ENCODE assay signal across 9 cellular contexts in the genomic region with DNA sequence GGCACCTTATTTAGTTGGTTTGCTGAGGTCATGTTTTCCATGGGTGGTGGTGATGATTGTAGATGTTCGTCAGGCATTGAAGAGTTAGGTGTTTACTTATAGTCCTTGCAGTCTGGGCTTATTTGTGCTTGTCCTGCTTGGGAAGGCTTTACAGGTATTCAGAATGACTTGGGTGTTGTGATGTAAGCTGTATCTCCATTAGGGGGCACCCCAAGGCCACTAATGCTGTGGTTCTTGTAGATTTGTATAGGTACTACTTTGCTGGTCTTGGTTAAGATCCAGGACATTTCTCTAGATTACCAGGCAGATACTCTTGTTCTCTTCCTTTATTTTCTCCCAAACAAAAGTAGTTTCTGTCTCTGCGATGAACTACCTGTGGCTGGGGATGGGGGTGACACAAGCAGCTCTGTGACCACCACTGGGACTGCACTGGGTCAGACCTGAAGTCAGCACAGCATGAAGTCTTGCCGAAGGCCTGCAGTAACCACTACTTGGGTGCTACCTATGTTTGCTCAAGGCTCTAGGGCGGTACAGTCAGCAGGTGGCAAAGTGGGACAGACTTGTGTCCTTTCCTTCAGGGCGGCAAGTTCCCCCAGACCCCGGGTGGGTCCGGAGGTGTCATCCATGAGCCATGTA. TPM values are rescaled to one million over a fixed set of nuclear protein-coding genes. Genes with fewer than 3 reads are reported as not detected.
DNase-seq lines count a peak whose midpoint lies in the region; ATAC-seq and TF ChIP-seq lines count a peak whose summit lies in the region.
"Had no signal": no experiment of that assay in that cellular context is flagged by ENCODE, and none has a peak within 500 bp of the region (broad histone marks: within the 10 kb centered on the region; RNA-seq: fewer than 3 reads in every experiment).

No MANE protein-coding gene starts in this region.

- H3K4ac ChIP-seq in mesenchymal stem cell (ENCODE audit: low read depth in 1 of 2, low read length in 2 of 2): no peak overlapping the region

- H2AFZ ChIP-seq in mesenchymal stem cell (ENCODE audit: low read depth, low read length): no peak overlapping the region

- no peak overlapping the region for H3K18ac ChIP-seq in mesenchymal stem cell (ENCODE audit: low read depth in 1 of 2, low read length in 2 of 2)

- H3K4me1 ChIP-seq in mesenchymal stem cell (ENCODE audit: control insufficient read depth, insufficient read depth, low read depth, low read length): no peaks in the 10 kb centered on the region
- H3K4me1 ChIP-seq in heart left ventricle: no peaks in the 10 kb centered on the region

- DNase-seq in DMS53 (lab: John Stamatoyannopoulos, UW) (peak; percentile 60), HK-2 (ENCODE audit: unreplicated experiment) (peak; percentile 24), mesenchymal stem cell (peak; percentile 35), heart left ventricle (no peak), GM19238 (ENCODE audit: insufficient read length, low spot score) (no peak)
- DNase-seq in effector CD8-positive, alpha-beta T cell (lab: John Stamatoyannopoulos, UW): no peak

- H3K36me3 ChIP-seq in mesenchymal stem cell (ENCODE audit: control insufficient read depth in 1 of 2, insufficient read depth in 2 of 2, low read depth in 1 of 2, low read length in 2 of 2) (no peaks in the 10 kb centered on the region), heart left ventricle (no peaks in the 10 kb centered on the region)

- no peak overlapping the region for H4K8ac ChIP-seq in mesenchymal stem cell (ENCODE audit: low read length)

- ATAC-seq in GM19372 (IDR thresholded peaks at IDR 0.05; ENCODE audit: low read depth, unreplicated experiment): peak; percentile 55
- no peak for ATAC-seq in heart left ventricle
- ATAC-seq: mucosa of descending colon had no signal

- no peak overlapping the region for H3K4me2 ChIP-seq in mesenchymal stem cell (ENCODE audit: low read length, poor library complexity, severe bottlenecking)

- H2AK5ac ChIP-seq in mesenchymal stem cell (ENCODE audit: low read length, severe bottlenecking): no peak overlapping the region

- H3K23ac ChIP-seq in mesenchymal stem cell (ENCODE audit: low read length in 2 of 2): no peak overlapping the region

- no peak overlapping the region for H3K14ac ChIP-seq in mesenchymal stem cell (ENCODE audit: low read length in 2 of 2)

- no peak overlapping the region for H2BK15ac ChIP-seq in mesenchymal stem cell (ENCODE audit: low read depth, poor library complexity, severe bottlenecking)

- H3K4me3 ChIP-seq in WI38 (ENCODE audit: low read depth, low read length) (no peak overlapping the region), mesenchymal stem cell (ENCODE audit: insufficient read depth in 1 of 2, low read depth in 1 of 2, low read length in 2 of 2) (no peak overlapping the region), heart left ventricle (no peak overlapping the region)
- H3K4me3 ChIP-seq: mucosa of descending colon had no signal

- H3K27ac ChIP-seq in mesenchymal stem cell (ENCODE audit: low read length, poor library complexity, severe bottlenecking) (no peak overlapping the region), heart left ventricle (no peak overlapping the region)

- H3K9me3 ChIP-seq in mesenchymal stem cell (ENCODE audit: control insufficient read depth, low read length) (no peaks in the 10 kb centered on the region), heart left ventricle (peaks cover 0 to 21% (median 0%) of the 10 kb centered on the region in 12 donors)
- H3K9me3 ChIP-seq: mucosa of descending colon had no signal

- no peaks in the 10 kb centered on the region for H3K79me1 ChIP-seq in mesenchymal stem cell (replicated peaks; ENCODE audit: low read length, poor library complexity, severe bottlenecking)

- no peak overlapping the region for H2BK12ac ChIP-seq in mesenchymal stem cell (ENCODE audit: low read length in 2 of 2)

- no peak overlapping the region for H3K9ac ChIP-seq in mesenchymal stem cell (ENCODE audit: low read length)

- no peak overlapping the region for H4K91ac ChIP-seq in mesenchymal stem cell (ENCODE audit: low read length)

- H3K27me3 ChIP-seq in mesenchymal stem cell (ENCODE audit: control insufficient read depth in 1 of 2, insufficient read depth in 1 of 2, low read length in 2 of 2) (no peaks in the 10 kb centered on the region), heart left ventricle (no peaks in the 10 kb centered on the region)

- 86% methylated on average over 7 of the region's 7 CpGs for WGBS in mesenchymal stem cell
- WGBS in heart left ventricle, 4 donors: 81 to 90% (median 83%) methylated on average over 2 to 7 of the region's 7 CpGs

- no peak overlapping the region for H2BK120ac ChIP-seq in mesenchymal stem cell (ENCODE audit: low read depth, low read length)

- no peak overlapping the region for H2BK5ac ChIP-seq in mesenchymal stem cell (ENCODE audit: low read depth, low read length, poor library complexity, severe bottlenecking)

- TF ChIP-seq CTCF in WI38 (IDR thresholded peaks at IDR 0.05; ENCODE audit: low read depth, low read length) (peak; percentile 21; the same call in 1 of the 2 replicates), heart left ventricle (IDR thresholded peaks at IDR 0.05) (no peak)

- intact Hi-C loops in heart left ventricle (cut with DNase I): no loop called here

- no peak for TF ChIP-seq POLR2A in heart left ventricle (IDR thresholded peaks at IDR 0.05)

RNA-seq across cellular contexts. Expression of gene FBXO33, which starts 35.8 kb away (rescaled TPM):
- polyA plus RNA-seq in mesenchymal stem cell (2013, experiment 1 of 2): 10.4 TPM
- polyA plus RNA-seq in mesenchymal stem cell (2013, experiment 2 of 2): 11.3 TPM
- 1 to 10 TPM; 3.8 to 8.4 (median 5.8) TPM for total RNA-seq in heart left ventricle
- polyA plus RNA-seq in heart left ventricle: 1 to 10 TPM; 2.5 to 6.6 TPM

Comparison
In these comparisons a context has a peak if more than half of its experiments do, and no peak if none do; other contexts are left out.
1. DNase-seq: peak in DMS53 (single experiment), HK-2 (single experiment) and mesenchymal stem cell (single experiment); none in effector CD8-positive, alpha-beta T cell (single experiment), heart left ventricle (0 of 5) and GM19238 (single experiment).